1 cellular context compared by ENCODE assay signal in the genomic region with DNA sequence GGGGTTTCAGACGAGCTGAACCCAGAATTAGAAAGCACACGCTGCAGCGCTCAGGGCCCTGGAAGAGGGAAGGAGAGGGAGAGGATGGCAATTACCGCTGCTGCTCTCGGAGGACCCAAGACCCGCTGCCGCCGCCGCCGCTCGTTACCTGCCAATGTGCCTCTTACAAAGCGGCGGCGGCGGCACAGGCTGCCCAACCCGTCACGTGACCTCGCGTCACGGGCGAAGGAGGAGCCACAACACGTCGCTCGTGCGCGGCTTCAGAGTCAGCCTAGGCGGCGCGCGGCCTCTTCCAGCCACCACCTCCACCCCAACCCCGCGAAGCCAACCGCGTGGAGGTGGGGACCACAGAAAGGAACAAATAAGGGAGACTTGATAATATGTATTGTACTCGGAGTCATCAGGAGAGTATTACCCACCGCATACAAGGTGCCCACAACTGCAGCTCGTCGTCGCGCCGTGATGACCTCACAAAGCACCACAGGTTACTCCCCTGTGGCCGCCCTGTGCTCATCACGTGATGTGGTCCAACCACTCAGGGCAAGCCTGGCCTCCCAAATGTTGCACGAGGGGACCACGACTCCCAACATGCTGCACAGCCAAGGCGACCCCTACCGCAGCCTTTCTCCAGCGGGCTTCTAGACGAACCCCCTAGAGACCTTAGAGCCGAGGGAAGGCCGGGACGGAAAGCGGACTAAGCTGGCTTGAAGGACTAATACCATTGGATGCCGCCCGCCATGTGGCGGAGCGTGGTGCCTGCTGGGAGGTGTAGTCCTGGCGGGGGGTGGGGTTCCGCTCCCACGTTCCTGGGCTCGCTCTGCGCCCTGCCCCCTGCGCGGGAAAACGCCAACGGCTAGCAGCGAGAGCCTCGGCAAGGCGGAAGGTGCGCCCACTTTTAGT.
A peak's percentile ranks its signal among the peaks of the same experiment; 100 is the strongest.
TF ChIP-seq lines count a peak whose summit lies in the region.

A gene with protein sequence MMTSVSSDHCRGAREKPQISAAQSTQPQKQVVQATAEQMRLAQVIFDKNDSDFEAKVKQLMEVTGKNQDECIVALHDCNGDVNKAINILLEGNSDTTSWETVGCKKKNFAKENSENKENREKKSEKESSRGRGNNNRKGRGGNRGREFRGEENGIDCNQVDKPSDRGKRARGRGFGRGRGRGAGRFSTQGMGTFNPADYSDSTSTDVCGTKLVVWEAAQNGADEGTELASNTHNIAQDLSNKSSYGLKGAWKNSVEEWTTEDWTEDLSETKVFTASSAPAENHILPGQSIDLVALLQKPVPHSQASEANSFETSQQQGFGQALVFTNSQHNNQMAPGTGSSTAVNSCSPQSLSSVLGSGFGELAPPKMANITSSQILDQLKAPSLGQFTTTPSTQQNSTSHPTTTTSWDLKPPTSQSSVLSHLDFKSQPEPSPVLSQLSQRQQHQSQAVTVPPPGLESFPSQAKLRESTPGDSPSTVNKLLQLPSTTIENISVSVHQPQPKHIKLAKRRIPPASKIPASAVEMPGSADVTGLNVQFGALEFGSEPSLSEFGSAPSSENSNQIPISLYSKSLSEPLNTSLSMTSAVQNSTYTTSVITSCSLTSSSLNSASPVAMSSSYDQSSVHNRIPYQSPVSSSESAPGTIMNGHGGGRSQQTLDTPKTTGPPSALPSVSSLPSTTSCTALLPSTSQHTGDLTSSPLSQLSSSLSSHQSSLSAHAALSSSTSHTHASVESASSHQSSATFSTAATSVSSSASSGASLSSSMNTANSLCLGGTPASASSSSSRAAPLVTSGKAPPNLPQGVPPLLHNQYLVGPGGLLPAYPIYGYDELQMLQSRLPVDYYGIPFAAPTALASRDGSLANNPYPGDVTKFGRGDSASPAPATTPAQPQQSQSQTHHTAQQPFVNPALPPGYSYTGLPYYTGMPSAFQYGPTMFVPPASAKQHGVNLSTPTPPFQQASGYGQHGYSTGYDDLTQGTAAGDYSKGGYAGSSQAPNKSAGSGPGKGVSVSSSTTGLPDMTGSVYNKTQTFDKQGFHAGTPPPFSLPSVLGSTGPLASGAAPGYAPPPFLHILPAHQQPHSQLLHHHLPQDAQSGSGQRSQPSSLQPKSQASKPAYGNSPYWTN (minus strand): TSS at position 158 of the 900 bp plus-strand sequence. CDS start 31,739 bp downstream, outside the sequence.

TF ChIP-seq in GM12878, 131 proteins besides CTCF, POLR2A, EP300 and RAD21 (continued from another document):
- TF ChIP-seq, protein P1, sequence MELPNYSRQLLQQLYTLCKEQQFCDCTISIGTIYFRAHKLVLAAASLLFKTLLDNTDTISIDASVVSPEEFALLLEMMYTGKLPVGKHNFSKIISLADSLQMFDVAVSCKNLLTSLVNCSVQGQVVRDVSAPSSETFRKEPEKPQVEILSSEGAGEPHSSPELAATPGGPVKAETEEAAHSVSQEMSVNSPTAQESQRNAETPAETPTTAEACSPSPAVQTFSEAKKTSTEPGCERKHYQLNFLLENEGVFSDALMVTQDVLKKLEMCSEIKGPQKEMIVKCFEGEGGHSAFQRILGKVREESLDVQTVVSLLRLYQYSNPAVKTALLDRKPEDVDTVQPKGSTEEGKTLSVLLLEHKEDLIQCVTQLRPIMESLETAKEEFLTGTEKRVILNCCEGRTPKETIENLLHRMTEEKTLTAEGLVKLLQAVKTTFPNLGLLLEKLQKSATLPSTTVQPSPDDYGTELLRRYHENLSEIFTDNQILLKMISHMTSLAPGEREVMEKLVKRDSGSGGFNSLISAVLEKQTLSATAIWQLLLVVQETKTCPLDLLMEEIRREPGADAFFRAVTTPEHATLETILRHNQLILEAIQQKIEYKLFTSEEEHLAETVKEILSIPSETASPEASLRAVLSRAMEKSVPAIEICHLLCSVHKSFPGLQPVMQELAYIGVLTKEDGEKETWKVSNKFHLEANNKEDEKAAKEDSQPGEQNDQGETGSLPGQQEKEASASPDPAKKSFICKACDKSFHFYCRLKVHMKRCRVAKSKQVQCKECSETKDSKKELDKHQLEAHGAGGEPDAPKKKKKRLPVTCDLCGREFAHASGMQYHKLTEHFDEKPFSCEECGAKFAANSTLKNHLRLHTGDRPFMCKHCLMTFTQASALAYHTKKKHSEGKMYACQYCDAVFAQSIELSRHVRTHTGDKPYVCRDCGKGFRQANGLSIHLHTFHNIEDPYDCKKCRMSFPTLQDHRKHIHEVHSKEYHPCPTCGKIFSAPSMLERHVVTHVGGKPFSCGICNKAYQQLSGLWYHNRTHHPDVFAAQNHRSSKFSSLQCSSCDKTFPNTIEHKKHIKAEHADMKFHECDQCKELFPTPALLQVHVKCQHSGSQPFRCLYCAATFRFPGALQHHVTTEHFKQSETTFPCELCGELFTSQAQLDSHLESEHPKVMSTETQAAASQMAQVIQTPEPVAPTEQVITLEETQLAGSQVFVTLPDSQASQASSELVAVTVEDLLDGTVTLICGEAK (IDR thresholded peaks at IDR 0.05; ENCODE audit: borderline replicate concordance), result no peak; the same call in 1 of the 2 replicates
- TF ChIP-seq PAX8 (IDR thresholded peaks at IDR 0.05), result no peak
- TF ChIP-seq, protein P2, sequence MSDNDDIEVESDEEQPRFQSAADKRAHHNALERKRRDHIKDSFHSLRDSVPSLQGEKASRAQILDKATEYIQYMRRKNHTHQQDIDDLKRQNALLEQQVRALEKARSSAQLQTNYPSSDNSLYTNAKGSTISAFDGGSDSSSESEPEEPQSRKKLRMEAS (IDR thresholded peaks at IDR 0.05; ENCODE audit: low read depth, low read length), result peak; percentile 95
